Comparison of ENCODE assay signal across 1 cellular context in the genomic region with DNA sequence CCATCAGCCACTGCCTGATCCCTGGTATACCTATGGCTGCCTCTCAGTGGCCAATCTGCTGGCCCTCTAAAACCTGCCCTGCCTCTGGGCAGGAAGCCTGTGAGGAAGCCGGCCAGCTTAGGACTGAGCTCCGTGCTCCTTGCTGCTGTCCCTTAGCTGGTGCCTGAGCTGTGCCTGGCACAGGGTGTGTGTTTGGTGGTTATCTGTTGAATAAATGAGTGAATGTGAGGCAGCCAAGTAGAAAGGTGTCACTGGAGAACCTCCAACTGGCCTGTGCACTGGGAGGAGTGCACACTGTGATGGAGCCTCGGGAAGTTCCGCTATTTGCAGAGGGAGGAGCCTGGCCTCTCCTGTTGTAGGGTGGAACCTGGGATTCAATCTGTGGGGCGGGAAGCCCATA.
TF ChIP-seq lines count a peak whose summit lies in the region.

No MANE protein-coding gene starts in this region.

TF ChIP-seq in GM23338, 12 proteins besides CTCF, POLR2A, EP300 and RAD21 (continued from another document):
- TF ChIP-seq, protein P1, sequence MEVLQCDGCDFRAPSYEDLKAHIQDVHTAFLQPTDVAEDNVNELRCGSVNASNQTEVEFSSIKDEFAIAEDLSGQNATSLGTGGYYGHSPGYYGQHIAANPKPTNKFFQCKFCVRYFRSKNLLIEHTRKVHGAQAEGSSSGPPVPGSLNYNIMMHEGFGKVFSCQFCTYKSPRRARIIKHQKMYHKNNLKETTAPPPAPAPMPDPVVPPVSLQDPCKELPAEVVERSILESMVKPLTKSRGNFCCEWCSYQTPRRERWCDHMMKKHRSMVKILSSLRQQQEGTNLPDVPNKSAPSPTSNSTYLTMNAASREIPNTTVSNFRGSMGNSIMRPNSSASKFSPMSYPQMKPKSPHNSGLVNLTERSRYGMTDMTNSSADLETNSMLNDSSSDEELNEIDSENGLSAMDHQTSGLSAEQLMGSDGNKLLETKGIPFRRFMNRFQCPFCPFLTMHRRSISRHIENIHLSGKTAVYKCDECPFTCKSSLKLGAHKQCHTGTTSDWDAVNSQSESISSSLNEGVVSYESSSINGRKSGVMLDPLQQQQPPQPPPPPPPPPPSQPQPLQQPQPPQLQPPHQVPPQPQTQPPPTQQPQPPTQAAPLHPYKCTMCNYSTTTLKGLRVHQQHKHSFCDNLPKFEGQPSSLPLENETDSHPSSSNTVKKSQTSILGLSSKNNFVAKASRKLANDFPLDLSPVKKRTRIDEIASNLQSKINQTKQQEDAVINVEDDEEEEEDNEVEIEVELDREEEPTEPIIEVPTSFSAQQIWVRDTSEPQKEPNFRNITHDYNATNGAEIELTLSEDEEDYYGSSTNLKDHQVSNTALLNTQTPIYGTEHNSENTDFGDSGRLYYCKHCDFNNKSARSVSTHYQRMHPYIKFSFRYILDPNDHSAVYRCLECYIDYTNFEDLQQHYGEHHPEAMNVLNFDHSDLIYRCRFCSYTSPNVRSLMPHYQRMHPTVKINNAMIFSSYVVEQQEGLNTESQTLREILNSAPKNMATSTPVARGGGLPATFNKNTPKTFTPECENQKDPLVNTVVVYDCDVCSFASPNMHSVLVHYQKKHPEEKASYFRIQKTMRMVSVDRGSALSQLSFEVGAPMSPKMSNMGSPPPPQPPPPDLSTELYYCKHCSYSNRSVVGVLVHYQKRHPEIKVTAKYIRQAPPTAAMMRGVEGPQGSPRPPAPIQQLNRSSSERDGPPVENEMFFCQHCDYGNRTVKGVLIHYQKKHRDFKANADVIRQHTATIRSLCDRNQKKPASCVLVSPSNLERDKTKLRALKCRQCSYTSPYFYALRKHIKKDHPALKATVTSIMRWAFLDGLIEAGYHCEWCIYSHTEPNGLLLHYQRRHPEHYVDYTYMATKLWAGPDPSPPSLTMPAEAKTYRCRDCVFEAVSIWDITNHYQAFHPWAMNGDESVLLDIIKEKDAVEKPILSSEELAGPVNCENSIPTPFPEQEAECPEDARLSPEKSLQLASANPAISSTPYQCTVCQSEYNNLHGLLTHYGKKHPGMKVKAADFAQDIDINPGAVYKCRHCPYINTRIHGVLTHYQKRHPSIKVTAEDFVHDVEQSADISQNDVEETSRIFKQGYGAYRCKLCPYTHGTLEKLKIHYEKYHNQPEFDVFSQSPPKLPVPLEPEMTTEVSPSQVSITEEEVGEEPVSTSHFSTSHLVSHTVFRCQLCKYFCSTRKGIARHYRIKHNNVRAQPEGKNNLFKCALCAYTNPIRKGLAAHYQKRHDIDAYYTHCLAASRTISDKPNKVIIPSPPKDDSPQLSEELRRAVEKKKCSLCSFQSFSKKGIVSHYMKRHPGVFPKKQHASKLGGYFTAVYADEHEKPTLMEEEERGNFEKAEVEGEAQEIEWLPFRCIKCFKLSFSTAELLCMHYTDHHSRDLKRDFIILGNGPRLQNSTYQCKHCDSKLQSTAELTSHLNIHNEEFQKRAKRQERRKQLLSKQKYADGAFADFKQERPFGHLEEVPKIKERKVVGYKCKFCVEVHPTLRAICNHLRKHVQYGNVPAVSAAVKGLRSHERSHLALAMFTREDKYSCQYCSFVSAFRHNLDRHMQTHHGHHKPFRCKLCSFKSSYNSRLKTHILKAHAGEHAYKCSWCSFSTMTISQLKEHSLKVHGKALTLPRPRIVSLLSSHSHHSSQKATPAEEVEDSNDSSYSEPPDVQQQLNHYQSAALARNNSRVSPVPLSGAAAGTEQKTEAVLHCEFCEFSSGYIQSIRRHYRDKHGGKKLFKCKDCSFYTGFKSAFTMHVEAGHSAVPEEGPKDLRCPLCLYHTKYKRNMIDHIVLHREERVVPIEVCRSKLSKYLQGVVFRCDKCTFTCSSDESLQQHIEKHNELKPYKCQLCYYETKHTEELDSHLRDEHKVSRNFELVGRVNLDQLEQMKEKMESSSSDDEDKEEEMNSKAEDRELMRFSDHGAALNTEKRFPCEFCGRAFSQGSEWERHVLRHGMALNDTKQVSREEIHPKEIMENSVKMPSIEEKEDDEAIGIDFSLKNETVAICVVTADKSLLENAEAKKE (CRISPR knock-in tag; IDR thresholded peaks at IDR 0.05): no peak
- TF ChIP-seq, protein P2, sequence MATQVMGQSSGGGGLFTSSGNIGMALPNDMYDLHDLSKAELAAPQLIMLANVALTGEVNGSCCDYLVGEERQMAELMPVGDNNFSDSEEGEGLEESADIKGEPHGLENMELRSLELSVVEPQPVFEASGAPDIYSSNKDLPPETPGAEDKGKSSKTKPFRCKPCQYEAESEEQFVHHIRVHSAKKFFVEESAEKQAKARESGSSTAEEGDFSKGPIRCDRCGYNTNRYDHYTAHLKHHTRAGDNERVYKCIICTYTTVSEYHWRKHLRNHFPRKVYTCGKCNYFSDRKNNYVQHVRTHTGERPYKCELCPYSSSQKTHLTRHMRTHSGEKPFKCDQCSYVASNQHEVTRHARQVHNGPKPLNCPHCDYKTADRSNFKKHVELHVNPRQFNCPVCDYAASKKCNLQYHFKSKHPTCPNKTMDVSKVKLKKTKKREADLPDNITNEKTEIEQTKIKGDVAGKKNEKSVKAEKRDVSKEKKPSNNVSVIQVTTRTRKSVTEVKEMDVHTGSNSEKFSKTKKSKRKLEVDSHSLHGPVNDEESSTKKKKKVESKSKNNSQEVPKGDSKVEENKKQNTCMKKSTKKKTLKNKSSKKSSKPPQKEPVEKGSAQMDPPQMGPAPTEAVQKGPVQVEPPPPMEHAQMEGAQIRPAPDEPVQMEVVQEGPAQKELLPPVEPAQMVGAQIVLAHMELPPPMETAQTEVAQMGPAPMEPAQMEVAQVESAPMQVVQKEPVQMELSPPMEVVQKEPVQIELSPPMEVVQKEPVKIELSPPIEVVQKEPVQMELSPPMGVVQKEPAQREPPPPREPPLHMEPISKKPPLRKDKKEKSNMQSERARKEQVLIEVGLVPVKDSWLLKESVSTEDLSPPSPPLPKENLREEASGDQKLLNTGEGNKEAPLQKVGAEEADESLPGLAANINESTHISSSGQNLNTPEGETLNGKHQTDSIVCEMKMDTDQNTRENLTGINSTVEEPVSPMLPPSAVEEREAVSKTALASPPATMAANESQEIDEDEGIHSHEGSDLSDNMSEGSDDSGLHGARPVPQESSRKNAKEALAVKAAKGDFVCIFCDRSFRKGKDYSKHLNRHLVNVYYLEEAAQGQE (IDR thresholded peaks at IDR 0.05; ENCODE audit: unreplicated experiment): no peak
- TF ChIP-seq NANOG (IDR thresholded peaks at IDR 0.05; ENCODE audit: borderline replicate concordance) (no peak), ZNF331 (CRISPR knock-in tag; IDR thresholded peaks at IDR 0.05; ENCODE audit: low read depth) (no peak), POLR2AphosphoS5 (IDR thresholded peaks at IDR 0.05; ENCODE audit: low read depth) (no peak), EZH2phosphoT487 (IDR thresholded peaks at IDR 0.05; ENCODE audit: unreplicated experiment) (no peak), EZH2 (IDR thresholded peaks at IDR 0.05; ENCODE audit: low read depth, unreplicated experiment) (no peak), ZNF114 (CRISPR knock-in tag; IDR thresholded peaks at IDR 0.05) (no peak), CREB1 (CRISPR knock-in tag; IDR thresholded peaks at IDR 0.05; ENCODE audit: low read depth) (no peak), STAT1 (IDR thresholded peaks at IDR 0.05; ENCODE audit: unreplicated experiment) (no peak)
- TF ChIP-seq, protein P3, sequence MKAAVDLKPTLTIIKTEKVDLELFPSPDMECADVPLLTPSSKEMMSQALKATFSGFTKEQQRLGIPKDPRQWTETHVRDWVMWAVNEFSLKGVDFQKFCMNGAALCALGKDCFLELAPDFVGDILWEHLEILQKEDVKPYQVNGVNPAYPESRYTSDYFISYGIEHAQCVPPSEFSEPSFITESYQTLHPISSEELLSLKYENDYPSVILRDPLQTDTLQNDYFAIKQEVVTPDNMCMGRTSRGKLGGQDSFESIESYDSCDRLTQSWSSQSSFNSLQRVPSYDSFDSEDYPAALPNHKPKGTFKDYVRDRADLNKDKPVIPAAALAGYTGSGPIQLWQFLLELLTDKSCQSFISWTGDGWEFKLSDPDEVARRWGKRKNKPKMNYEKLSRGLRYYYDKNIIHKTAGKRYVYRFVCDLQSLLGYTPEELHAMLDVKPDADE (IDR thresholded peaks at IDR 0.05): no peak
